Comparison of ENCODE assay signal across 10 cellular contexts in the genomic region with DNA sequence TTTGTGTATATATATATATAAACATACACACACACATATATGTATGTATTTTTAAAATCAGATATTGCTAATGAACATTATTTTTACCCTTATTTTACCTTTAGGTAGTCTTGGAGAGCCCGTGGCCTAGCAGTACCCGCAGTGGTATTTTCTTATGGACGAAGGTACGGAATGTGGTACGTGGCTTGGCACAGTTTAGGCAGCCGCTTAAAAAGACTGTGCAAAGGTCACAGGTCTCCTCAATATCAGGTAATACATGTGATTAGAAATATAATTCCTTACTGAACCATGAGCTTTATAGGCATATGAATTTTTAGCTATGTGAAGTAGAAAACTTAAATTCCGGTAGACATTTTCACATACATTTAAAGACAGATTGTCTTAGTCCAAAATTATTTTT.
"Had no signal": no experiment of that assay in that cellular context is flagged by ENCODE, and none has a peak within 500 bp of the region (broad histone marks: within the 10 kb centered on the region; RNA-seq: fewer than 3 reads in every experiment).

No MANE protein-coding gene starts in this region.

- DNase-seq: GM23248, GOT3, H7, H9, HCEC 1CT, HFFc6 had no signal

- H3K4me1 ChIP-seq: HAP-1 had no signal

- H3K4me3 Mint-ChIP-seq: GM23338, H9, HFFc6 had no signal

- ATAC-seq: GM23338, HCT116 had no signal

- H3K27ac Mint-ChIP-seq: GM23338, H9, HFFc6 had no signal

- H3K4me1 Mint-ChIP-seq: GM23338, H9 had no signal

- H3K9me3 ChIP-seq: HAP-1 had no signal

- H3K27ac ChIP-seq: GM23248 had no signal

- FAIRE-seq: H1 had no signal

- H3K9me3 Mint-ChIP-seq: GM23338, H9, HFFc6 had no signal

- H3K4me3 ChIP-seq: GM23248, GM23338, HAP-1 had no signal
